Comparison of ENCODE assay signal across 14 cellular contexts in genomic region chr12:88764781-88765470, GRCh38.
"Had no signal": no experiment of that assay in that cellular context is flagged by ENCODE, and none has a peak within 500 bp of the region (broad histone marks: within the 10 kb centered on the region; RNA-seq: fewer than 3 reads in every experiment).

No MANE protein-coding gene starts in this region.

- H3K27ac ChIP-seq: epithelial cell of prostate, thoracic aorta had no signal

- H3K9me3 ChIP-seq: thoracic aorta had no signal

- H3K9me3 Mint-ChIP-seq: activated naive CD8-positive, alpha-beta T cell treated with anti-CD3 and anti-CD28 coated beads, Interleukin-2, amount 10 ng/mL, durations not matched to agents 7 days and 5 days had no signal

- H3K36me3 ChIP-seq: thoracic aorta had no signal

- H3K4me3 ChIP-seq: thoracic aorta had no signal

- H3K27ac Mint-ChIP-seq: activated CD8-positive, alpha-beta T cell treated with anti-CD3 and anti-CD28 coated beads, Interleukin-2, amount 10 ng/mL, durations not matched to agents 7 days and 5 days; activated naive CD8-positive, alpha-beta T cell treated with anti-CD3 and anti-CD28 coated beads, Interleukin-2, amount 10 ng/mL, durations not matched to agents 7 days and 5 days; natural killer cell; stimulated activated effector memory CD8-positive, alpha-beta T cell treated with anti-CD3 and anti-CD28 coated beads, Interleukin-12 subunit alpha, Interleukin-12 subunit beta, amount 100 ng/mL, for 72 hours had no signal

- DNase-seq: activated CD4-positive, alpha-beta T cell treated with anti-CD3 and anti-CD28 coated beads for 48 hours; activated CD8-positive, alpha-beta T cell treated with anti-CD3 and anti-CD28 coated beads, Interleukin-2, amount 10 ng/mL, durations not matched to agents 7 days and 5 days; activated naive CD8-positive, alpha-beta T cell treated with anti-CD3 and anti-CD28 coated beads, Interleukin-2, amount 10 ng/mL, durations not matched to agents 7 days and 5 days; aorta; hypothalamus; kidney glomerular epithelial cell; mesenchymal stem cell; natural killer cell had no signal

- FAIRE-seq: bronchial epithelial cell, TTC549 had no signal

- H3K27me3 Mint-ChIP-seq: activated naive CD8-positive, alpha-beta T cell treated with anti-CD3 and anti-CD28 coated beads, Interleukin-2, amount 10 ng/mL, durations not matched to agents 7 days and 5 days had no signal

- H3K36me3 Mint-ChIP-seq: activated naive CD8-positive, alpha-beta T cell treated with anti-CD3 and anti-CD28 coated beads, Interleukin-2, amount 10 ng/mL, durations not matched to agents 7 days and 5 days; natural killer cell; stimulated activated effector memory CD8-positive, alpha-beta T cell treated with anti-CD3 and anti-CD28 coated beads, Interleukin-12 subunit alpha, Interleukin-12 subunit beta, amount 100 ng/mL, for 72 hours; WTC11 had no signal

- ATAC-seq: activated CD8-positive, alpha-beta T cell treated with anti-CD3 and anti-CD28 coated beads, Interleukin-2, amount 10 ng/mL, durations not matched to agents 7 days and 5 days; natural killer cell; stimulated activated effector memory CD8-positive, alpha-beta T cell treated with anti-CD3 and anti-CD28 coated beads, Interleukin-12 subunit alpha, Interleukin-12 subunit beta, amount 100 ng/mL, for 72 hours; WTC11 had no signal

- H3K4me3 Mint-ChIP-seq: activated CD8-positive, alpha-beta T cell treated with anti-CD3 and anti-CD28 coated beads, Interleukin-2, amount 10 ng/mL, durations not matched to agents 7 days and 5 days; activated naive CD8-positive, alpha-beta T cell treated with anti-CD3 and anti-CD28 coated beads, Interleukin-2, amount 10 ng/mL, durations not matched to agents 7 days and 5 days; natural killer cell; stimulated activated effector memory CD8-positive, alpha-beta T cell treated with anti-CD3 and anti-CD28 coated beads, Interleukin-12 subunit alpha, Interleukin-12 subunit beta, amount 100 ng/mL, for 72 hours; WTC11 had no signal

- H3K4me1 Mint-ChIP-seq: activated naive CD8-positive, alpha-beta T cell treated with anti-CD3 and anti-CD28 coated beads, Interleukin-2, amount 10 ng/mL, durations not matched to agents 7 days and 5 days; natural killer cell; stimulated activated effector memory CD8-positive, alpha-beta T cell treated with anti-CD3 and anti-CD28 coated beads, Interleukin-12 subunit alpha, Interleukin-12 subunit beta, amount 100 ng/mL, for 72 hours had no signal
